Comparison of ENCODE assay signal across 1 cellular context in the genomic region with DNA sequence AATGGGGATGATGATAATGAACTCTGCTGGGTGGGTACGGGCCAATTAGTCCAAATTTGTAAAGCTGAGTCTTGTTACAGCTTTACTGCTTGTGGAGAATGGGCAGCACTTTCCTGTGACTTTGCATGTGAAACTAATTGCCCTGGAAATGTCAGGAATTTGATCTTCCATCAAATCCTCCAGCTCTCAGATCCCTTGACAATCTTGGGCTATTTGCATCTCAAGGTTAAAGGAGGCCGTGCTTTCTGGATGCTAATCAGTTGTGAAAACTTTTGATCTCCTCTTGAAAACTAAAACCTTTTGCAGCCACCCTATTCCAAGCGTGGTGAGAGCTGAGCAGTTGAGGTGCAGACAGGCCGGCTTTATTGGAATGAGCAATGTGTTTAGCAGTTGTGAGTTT.
TF ChIP-seq lines count a peak whose summit lies in the region.

No MANE protein-coding gene starts in this region.

TF ChIP-seq in HepG2, 621 proteins besides CTCF, POLR2A, EP300 and RAD21:
- no peak for TF ChIP-seq RXRA (CRISPR knock-in tag; IDR thresholded peaks at IDR 0.05)
